Comparison of ENCODE assay signal across 23 cellular contexts in genomic region chr9:2101524-2101923, GRCh38.
"Had no signal": no experiment of that assay in that cellular context is flagged by ENCODE, and none has a peak within 500 bp of the region (broad histone marks: within the 10 kb centered on the region; RNA-seq: fewer than 3 reads in every experiment).

No MANE protein-coding gene starts in this region.

- H3K4me3 Mint-ChIP-seq: activated B cell treated with CpG ODN at 0.5 μM for 24 hours; activated CD4-positive, alpha-beta memory T cell treated with anti-CD3 and anti-CD28 coated beads for 36 hours; activated CD4-positive, alpha-beta T cell treated with anti-CD3 and anti-CD28 coated beads, Interleukin-2, amount 10 ng/mL, durations not matched to agents 7 days and 5 days; activated naive CD8-positive, alpha-beta T cell treated with anti-CD3 and anti-CD28 coated beads, Interleukin-2, amount 50 U/mL, for 24 hours; activated T-cell treated with anti-CD3 and anti-CD28 coated beads, Interleukin-2, amount 50 U/mL, for 4 hours had no signal

- H3K9me3 Mint-ChIP-seq: activated CD4-positive, alpha-beta T cell treated with anti-CD3 and anti-CD28 coated beads, Interleukin-2, amount 10 ng/mL, durations not matched to agents 7 days and 5 days; activated naive CD8-positive, alpha-beta T cell treated with anti-CD3 and anti-CD28 coated beads, Interleukin-2, amount 50 U/mL, for 24 hours; activated T-cell treated with anti-CD3 and anti-CD28 coated beads, Interleukin-2, amount 50 U/mL, for 4 hours had no signal

- H3K4me3 ChIP-seq: ascending aorta, body of pancreas had no signal

- ATAC-seq: activated naive CD4-positive, alpha-beta T cell treated with anti-CD3 and anti-CD28 coated beads, Interleukin-2, amount 50 U/mL, for 72 hours; activated naive CD8-positive, alpha-beta T cell treated with anti-CD3 and anti-CD28 coated beads, Interleukin-2, amount 50 U/mL, for 24 hours; activated T-cell treated with anti-CD3 and anti-CD28 coated beads, Interleukin-2, amount 50 U/mL, for 4 hours; body of pancreas had no signal

- H3K9me3 ChIP-seq: ascending aorta, body of pancreas had no signal

- H3K27ac ChIP-seq: ascending aorta, body of pancreas had no signal

- H3K4me1 Mint-ChIP-seq: activated B cell treated with CpG ODN at 0.5 μM for 24 hours had no signal

- H3K27ac Mint-ChIP-seq: activated B cell treated with CpG ODN at 0.5 μM for 24 hours; activated CD4-positive, alpha-beta memory T cell treated with anti-CD3 and anti-CD28 coated beads for 36 hours; activated CD4-positive, alpha-beta T cell treated with anti-CD3 and anti-CD28 coated beads, Interleukin-2, amount 10 ng/mL, durations not matched to agents 7 days and 5 days; activated naive CD8-positive, alpha-beta T cell treated with anti-CD3 and anti-CD28 coated beads, Interleukin-2, amount 50 U/mL, for 24 hours had no signal

- H3K4me1 ChIP-seq: ascending aorta, body of pancreas had no signal

- DNase-seq: activated B cell treated with CpG ODN at 0.5 μM for 24 hours; activated CD4-positive, alpha-beta memory T cell treated with anti-CD3 and anti-CD28 coated beads for 36 hours; activated CD4-positive, alpha-beta T cell treated with anti-CD3 and anti-CD28 coated beads, Interleukin-2, amount 10 ng/mL, durations not matched to agents 7 days and 5 days; activated CD8-positive, alpha-beta memory T cell treated with anti-CD3 and anti-CD28 coated beads for 24 hours; activated effector memory CD4-positive, alpha-beta T cell treated with anti-CD3 and anti-CD28 coated beads, Interleukin-2, amount 50 U/mL, for 16 hours; activated naive CD4-positive, alpha-beta T cell treated with Interleukin-2 at 50 U/mL for 16 hours; activated naive CD8-positive, alpha-beta T cell treated with anti-CD3 and anti-CD28 coated beads, Interleukin-2, amount 50 U/mL, for 24 hours; activated T-cell treated with anti-CD3 and anti-CD28 coated beads, Interleukin-2, amount 50 U/mL, for 4 hours; amniotic stem cell; body of pancreas; central memory CD4-positive, alpha-beta T cell; Karpas-422; MM.1S; NCI-H1105; NCI-H1436; NCI-H1694 treated with DMSO at 0.1 percent for 48 hours; NCI-H345; NCI-H510A; NCI-H526 treated with DMSO at 0.1 percent for 48 hours; NCI-H82; SIG-M5 had no signal

- H3K27me3 ChIP-seq: ascending aorta, body of pancreas had no signal

- H3K27me3 Mint-ChIP-seq: activated B cell treated with CpG ODN at 0.5 μM for 24 hours; activated CD4-positive, alpha-beta memory T cell treated with anti-CD3 and anti-CD28 coated beads for 36 hours; activated CD4-positive, alpha-beta T cell treated with anti-CD3 and anti-CD28 coated beads, Interleukin-2, amount 10 ng/mL, durations not matched to agents 7 days and 5 days; activated naive CD8-positive, alpha-beta T cell treated with anti-CD3 and anti-CD28 coated beads, Interleukin-2, amount 50 U/mL, for 24 hours had no signal
